8 cellular contexts compared by ENCODE assay signal in the genomic region with DNA sequence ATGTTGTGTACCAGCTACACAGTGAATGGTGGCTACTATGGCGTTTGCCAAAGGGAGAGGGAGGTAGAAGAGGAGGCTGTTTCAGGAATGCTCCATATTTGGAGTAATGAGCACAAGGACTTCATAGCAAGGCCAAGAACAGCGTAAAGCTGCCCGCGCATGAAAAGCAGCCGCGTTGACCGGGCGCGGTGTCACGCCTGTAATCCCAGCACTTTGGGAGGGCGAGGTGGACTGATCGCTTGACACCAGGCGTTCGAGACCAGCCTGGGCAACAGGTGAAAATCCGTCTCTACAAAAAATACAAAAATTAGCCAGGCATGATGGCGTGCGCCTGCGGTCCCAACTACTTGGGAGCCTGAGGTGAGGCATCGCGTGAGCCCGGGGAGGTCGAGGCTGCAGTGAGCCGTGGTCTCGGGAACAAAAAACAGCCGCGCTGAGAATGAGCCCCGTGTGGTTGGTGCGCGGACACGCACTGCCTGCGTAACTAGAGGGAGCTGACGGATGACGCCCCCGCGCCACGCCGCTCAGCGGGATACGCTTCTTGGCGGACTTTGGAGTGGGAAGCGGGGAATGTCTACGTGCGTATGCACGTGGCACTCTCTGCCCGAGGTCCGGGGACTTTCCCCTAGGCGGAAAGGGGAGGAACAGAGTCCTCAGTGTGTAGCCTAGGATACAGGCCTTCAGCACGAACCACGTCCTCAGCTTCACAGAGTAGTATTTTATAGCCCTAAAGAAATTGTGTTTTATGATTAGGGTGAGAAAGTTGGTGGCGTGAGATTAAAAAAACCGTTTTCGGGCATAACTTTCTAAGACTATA. TPM values are rescaled to one million over a fixed set of nuclear protein-coding genes. Genes with fewer than 3 reads are reported as not detected.
DNase-seq lines count a peak whose midpoint lies in the region; ATAC-seq, FAIRE-seq and TF ChIP-seq lines count a peak whose summit lies in the region.

A gene (minus strand): TSS at position 693 of the 817 bp plus-strand sequence.

- peaks cover 36% of the 10 kb centered on the region for H3K79me2 ChIP-seq in Loucy (ENCODE audit: insufficient read depth, low read length)

- H3K9me3 Mint-ChIP-seq in natural killer cell treated with Interleukin-12 subunit alpha and Interleukin-12 subunit beta and Interleukin-15 and Interleukin-18, amount 100 ng/mL, for 72 hours: no peaks in the 10 kb centered on the region

- H3K4me3 ChIP-seq in Loucy (ENCODE audit: low read length, poor library complexity, severe bottlenecking): peak within 1 kb of the TSS; percentile 82
- peak within 1 kb of the TSS; percentile 85 for H3K4me3 ChIP-seq in fibroblast of pulmonary artery (replicated peaks; ENCODE audit: low read depth, low read length)

- peaks cover 6% of the 10 kb centered on the region for H3K36me3 Mint-ChIP-seq in natural killer cell treated with Interleukin-12 subunit alpha and Interleukin-12 subunit beta and Interleukin-15 and Interleukin-18, amount 100 ng/mL, for 72 hours

- peak within 1 kb of the TSS; percentile 87 for H2AFZ ChIP-seq in Loucy (ENCODE audit: low read length)

- peak within 1 kb of the TSS; percentile 77 for H3K9ac ChIP-seq in Loucy (ENCODE audit: low read depth, low read length, poor library complexity, severe bottlenecking)

- peaks cover 56% of the 10 kb centered on the region for H3K4me1 ChIP-seq in Loucy (ENCODE audit: insufficient read depth, low read length, poor library complexity, severe bottlenecking)

- peaks cover 55 to 57% of the 10 kb centered on the region in 2 donors for H3K4me1 Mint-ChIP-seq in natural killer cell treated with Interleukin-12 subunit alpha and Interleukin-12 subunit beta and Interleukin-15 and Interleukin-18, amount 100 ng/mL, for 72 hours (ENCODE audit: low read depth in 2 of 2)

- no peak for TF ChIP-seq CTCF in Loucy (conservative IDR thresholded peaks at IDR 0.05; ENCODE audit: low read length)
- TF ChIP-seq CTCF in fibroblast of pulmonary artery (IDR thresholded peaks at IDR 0.05; ENCODE audit: low read length, missing control alignments): peak; percentile 19

- H4K20me1 ChIP-seq in Loucy (ENCODE audit: insufficient read depth, low read length, poor library complexity, severe bottlenecking): peaks cover 3% of the 10 kb centered on the region

- peak; percentile 95 to 96 for ATAC-seq in natural killer cell treated with Interleukin-12 subunit alpha and Interleukin-12 subunit beta and Interleukin-15 and Interleukin-18, amount 100 ng/mL, for 72 hours
- ATAC-seq in stimulated activated naive CD8-positive, alpha-beta T cell treated with anti-CD3 and anti-CD28 coated beads, Interleukin-15, Interleukin-2, amounts not matched to agents 100 U/mL and 50 U/mL, for 24 hours: peak; percentile 97

- H3F3A ChIP-seq in Loucy (ENCODE audit: low read depth): 0 out of 2 replicates have a peak, but pooled peaks cover 6% of the 10 kb centered on the region

- DNase-seq in Daoy (ENCODE audit: low read depth): peak; percentile 100
- DNase-seq in H54 (ENCODE audit: insufficient read length, low spot score): peak; percentile 83
- DNase-seq in SHP77 (lab: John Stamatoyannopoulos, UW): peak; percentile 87 to 93
- peak; percentile 70 for DNase-seq in activated effector memory CD4-positive, alpha-beta T cell treated with Interleukin-2 at 50 U/mL for 16 hours
- peak; percentile 100 for DNase-seq in fibroblast of pulmonary artery (ENCODE audit: low read depth)
- DNase-seq in natural killer cell treated with Interleukin-12 subunit alpha and Interleukin-12 subunit beta and Interleukin-15 and Interleukin-18, amount 100 ng/mL, for 72 hours (ENCODE audit: low spot score): peak; percentile 97
- DNase-seq in stimulated activated naive CD8-positive, alpha-beta T cell treated with anti-CD3 and anti-CD28 coated beads, Interleukin-15, Interleukin-2, amounts not matched to agents 100 U/mL and 50 U/mL, for 24 hours: peak; percentile 96

- H3K4me3 Mint-ChIP-seq in natural killer cell treated with Interleukin-12 subunit alpha and Interleukin-12 subunit beta and Interleukin-15 and Interleukin-18, amount 100 ng/mL, for 72 hours: peak within 1 kb of the TSS; percentile 88

- H3K27me3 ChIP-seq in Loucy (ENCODE audit: insufficient read depth, low read length, poor library complexity, severe bottlenecking): no peaks in the 10 kb centered on the region

- TF ChIP-seq POLR2A in H54 (IDR thresholded peaks at IDR 0.05; ENCODE audit: low read depth, low read length): no peak

- H3K9me3 ChIP-seq in Loucy (ENCODE audit: insufficient read depth, low read depth, low read length): no peaks in the 10 kb centered on the region

- FAIRE-seq in H54 (lab: Jason Lieb, UNC): peak; percentile 66

- no peaks in the 10 kb centered on the region; the same call in 1 of the 2 replicates for H3K36me3 ChIP-seq in Loucy (ENCODE audit: insufficient read depth, low read length)

- no peaks in the 10 kb centered on the region for H3K27me3 Mint-ChIP-seq in natural killer cell treated with Interleukin-12 subunit alpha and Interleukin-12 subunit beta and Interleukin-15 and Interleukin-18, amount 100 ng/mL, for 72 hours

- H3K9me2 ChIP-seq in Loucy (replicated peaks; ENCODE audit: low read depth, low read length): no peaks in the 10 kb centered on the region

- peak within 1 kb of the TSS; percentile 99 for H3K27ac Mint-ChIP-seq in natural killer cell treated with Interleukin-12 subunit alpha and Interleukin-12 subunit beta and Interleukin-15 and Interleukin-18, amount 100 ng/mL, for 72 hours

- H3K4me2 ChIP-seq in Loucy (ENCODE audit: low read depth, low read length, poor library complexity, severe bottlenecking): peak within 1 kb of the TSS; percentile 87

RNA-seq across cellular contexts. Expression of the gene that starts here (rescaled TPM):
- 3,813 and 4,416 TPM in 2 replicates for total RNA-seq in Daoy (2014; rRNA removed; shearing (Covaris generic))
- total RNA-seq in natural killer cell treated with Interleukin-12 subunit alpha and Interleukin-12 subunit beta and Interleukin-15 and Interleukin-18, amount 100 ng/mL, for 72 hours: 1,000 to 10,000 TPM; 3,856 to 4,437 TPM

Comparison
In these comparisons a context has a peak if more than half of its experiments do, and no peak if none do; other contexts are left out.
1. Peak in every context shown above with its lines: DNase-seq, ATAC-seq and H3K4me3 ChIP-seq.